In genomic region chr22:28474248-28474647, GRCh38 we compare ENCODE assay signal across 30 cellular contexts.
"Had no signal": no experiment of that assay in that cellular context is flagged by ENCODE, and none has a peak within 500 bp of the region (broad histone marks: within the 10 kb centered on the region; RNA-seq: fewer than 3 reads in every experiment).

No MANE protein-coding gene starts in this region.

- DNase-seq: activated CD4-positive, alpha-beta memory T cell treated with anti-CD3 and anti-CD28 coated beads for 36 hours; activated CD4-positive, alpha-beta T cell treated with anti-CD3 and anti-CD28 coated beads for 36 hours; activated CD4-positive, alpha-beta T cell treated with anti-CD3 and anti-CD28 coated beads, Interleukin-2, amount 10 ng/mL, durations not matched to agents 24 days and 14 days; activated CD4-positive, CD25-positive, alpha-beta regulatory T cell; activated CD4-positive, CD25-positive, alpha-beta regulatory T cell treated with anti-CD3 and anti-CD28 coated beads, Interleukin-2, amount 50 U/mL, for 72 hours; activated CD8-positive, alpha-beta memory T cell treated with anti-CD3 and anti-CD28 coated beads, Interleukin-2, amount 10 ng/mL, durations not matched to agents 7 days and 5 days; activated CD8-positive, alpha-beta memory T cell treated with anti-CD3 and anti-CD28 coated beads, Interleukin-2, amount 50 U/mL, for 4 hours; activated CD8-positive, alpha-beta T cell treated with anti-CD3 and anti-CD28 coated beads, Interleukin-2, amount 10 ng/mL, durations not matched to agents 7 days and 5 days; activated effector memory CD4-positive, alpha-beta T cell treated with anti-CD3 and anti-CD28 coated beads, Interleukin-2, amount 50 U/mL, for 16 hours; activated naive CD4-positive, alpha-beta T cell treated with anti-CD3 and anti-CD28 coated beads for 36 hours; activated naive CD8-positive, alpha-beta T cell treated with anti-CD3 and anti-CD28 coated beads for 36 hours; activated naive CD8-positive, alpha-beta T cell treated with anti-CD3 and anti-CD28 coated beads, Interleukin-2, amount 50 U/mL, for 24 hours; activated T-cell treated with anti-CD3 and anti-CD28 coated beads, Interleukin-2, amount 50 U/mL, for 1 hour; activated T-cell treated with anti-CD3 and anti-CD28 coated beads, Interleukin-2, amount 50 U/mL, for 48 hours; adrenal gland; amygdala; aorta; body of pancreas; caudate nucleus; colonic mucosa; effector CD8-positive, alpha-beta T cell; foreskin fibroblast; head of caudate nucleus; T-helper 1 cell; T-helper 17 cell; T1000 had no signal

- H3K4me1 ChIP-seq: adrenal gland, body of pancreas, colonic mucosa had no signal

- H3K9me3 ChIP-seq: adrenal gland, body of pancreas, colonic mucosa had no signal

- H3K36me3 ChIP-seq: adrenal gland, colonic mucosa had no signal

- H3K27me3 ChIP-seq: adrenal gland, body of pancreas, colonic mucosa had no signal

- ATAC-seq: activated CD4-positive, alpha-beta T cell treated with anti-CD3 and anti-CD28 coated beads for 36 hours; activated CD8-positive, alpha-beta memory T cell treated with anti-CD3 and anti-CD28 coated beads, Interleukin-2, amount 10 ng/mL, durations not matched to agents 7 days and 5 days; activated CD8-positive, alpha-beta T cell treated with anti-CD3 and anti-CD28 coated beads, Interleukin-2, amount 10 ng/mL, durations not matched to agents 7 days and 5 days; activated naive CD8-positive, alpha-beta T cell treated with anti-CD3 and anti-CD28 coated beads, Interleukin-2, amount 50 U/mL, for 24 hours; body of pancreas; esophagus mucosa; T-helper 17 cell had no signal

- FAIRE-seq: endometrium, endothelial cell of umbilical vein, frontal cortex had no signal

- H3K27ac ChIP-seq: adrenal gland, body of pancreas, colonic mucosa had no signal

- H3K4me3 ChIP-seq: adrenal gland, body of pancreas, colonic mucosa had no signal
